In genomic region chr10:102796407-102797176, GRCh38 we compare ENCODE assay signal across 8 cellular contexts. TPM values are rescaled to one million over a fixed set of nuclear protein-coding genes. Genes with fewer than 3 reads are reported as not detected.
DNase-seq lines count a peak whose midpoint lies in the region; ATAC-seq, FAIRE-seq and TF ChIP-seq lines count a peak whose summit lies in the region.

No MANE protein-coding gene starts in this region.

- H3K9me3 ChIP-seq in MM.1S (replicated peaks; ENCODE audit: insufficient read depth, low read length), result no peaks in the 10 kb centered on the region

- H4K20me1 ChIP-seq in MM.1S (ENCODE audit: insufficient read depth, low read length), result no peaks in the 10 kb centered on the region

- H3K9ac ChIP-seq in MM.1S (ENCODE audit: low read length), result peak overlapping the region; percentile 85

- no peaks in the 10 kb centered on the region for H3K9me2 ChIP-seq in MM.1S (replicated peaks; ENCODE audit: insufficient read depth, low read length)

- ATAC-seq in GM21619 (IDR thresholded peaks at IDR 0.05; ENCODE audit: unreplicated experiment), result peak; percentile 99

- no peak for FAIRE-seq in frontal cortex (lab: Jason Lieb, UNC)

- no peaks in the 10 kb centered on the region for H3K36me3 ChIP-seq in MM.1S (replicated peaks; ENCODE audit: insufficient read depth, low read length)

- DNase-seq in COLO829 (ENCODE audit: low spot score), result peak; percentile 49
- peak; percentile 96 for DNase-seq in MM.1S
- peak; percentile 43 for DNase-seq in activated T-cell treated with anti-CD3 and anti-CD28 coated beads for 48 hours (ENCODE audit: low read depth)
- peak; percentile 33 to 61 for DNase-seq in frontal cortex (ENCODE audit: low spot score in 2 of 2)
- DNase-seq in renal cortical epithelial cell (ENCODE audit: low read depth), result peak; percentile 29
- no peak for DNase-seq in GDM1 (lab: John Stamatoyannopoulos, UW)
- no peak for DNase-seq in NCI-H2196 treated with DMSO at 0.1 percent for 48 hours (lab: John Stamatoyannopoulos, UW; ENCODE audit: unreplicated experiment)

- no peak for TF ChIP-seq CTCF in MM.1S (IDR thresholded peaks at IDR 0.05; ENCODE audit: low read length)

- peak overlapping the region; percentile 98 for H3K27ac ChIP-seq in MM.1S (ENCODE audit: low read length)

- H3F3A ChIP-seq in MM.1S (ENCODE audit: insufficient read depth, low read length), result peaks cover 28% of the 10 kb centered on the region

- peaks cover 84% of the 10 kb centered on the region for H3K79me2 ChIP-seq in MM.1S (ENCODE audit: low read length)

- H3K4me1 ChIP-seq in MM.1S (ENCODE audit: low read length), result peaks cover 46% of the 10 kb centered on the region

- H3K27me3 ChIP-seq in MM.1S (replicated peaks; ENCODE audit: insufficient read depth, low read length), result no peaks in the 10 kb centered on the region

- H2AFZ ChIP-seq in MM.1S (ENCODE audit: low read length), result 0 out of 2 replicates have a peak overlapping the region, but pooled peaks have one; percentile 3

- peak overlapping the region; percentile 54 for H3K4me3 ChIP-seq in MM.1S (ENCODE audit: low read length)

- H3K4me2 ChIP-seq in MM.1S (ENCODE audit: low read depth, low read length), result peak overlapping the region; percentile 88

RNA-seq across cellular contexts. Expression of gene CYP17A1, which starts 40.6 kb away (rescaled TPM):
- total RNA-seq in frontal cortex (not detected), renal cortical epithelial cell (0.45 and 0.52 TPM in 2 replicates)

RNA-seq across cellular contexts. Expression of gene WBP1L, which starts 52.8 kb away (rescaled TPM):
- total RNA-seq in frontal cortex, result 15.5 TPM
- total RNA-seq in renal cortical epithelial cell, result 45.0 and 79.7 TPM in 2 replicates

RNA-seq across cellular contexts. Expression of gene BORCS7, which starts 57.5 kb away (rescaled TPM):
- total RNA-seq in frontal cortex (31.0 TPM), renal cortical epithelial cell (9.2 and 23.4 TPM in 2 replicates)

Comparison
In these comparisons a context has a peak if more than half of its experiments do, and no peak if none do; other contexts are left out.
1. DNase-seq: peak in COLO829 (single experiment), MM.1S (single experiment), activated T-cell treated with anti-CD3 and anti-CD28 coated beads for 48 hours (single experiment), frontal cortex (2 of 2) and renal cortical epithelial cell (single experiment); none in GDM1 (single experiment) and NCI-H2196 treated with DMSO at 0.1 percent for 48 hours (single experiment).